11 cellular contexts compared by ENCODE assay signal in genomic region chr2:73982140-73982617, GRCh38. TPM values are rescaled to one million over a fixed set of nuclear protein-coding genes. Genes with fewer than 3 reads are reported as not detected.
DNase-seq lines count a peak whose midpoint lies in the region; ATAC-seq, FAIRE-seq and TF ChIP-seq lines count a peak whose summit lies in the region.
"Had no signal": no experiment of that assay in that cellular context is flagged by ENCODE, and none has a peak within 500 bp of the region (broad histone marks: within the 10 kb centered on the region; RNA-seq: fewer than 3 reads in every experiment).

No MANE protein-coding gene starts in this region.

- H3K27ac ChIP-seq in keratinocyte (ENCODE audit: control insufficient read depth, insufficient read depth, low read length) = peak overlapping the region; percentile 95
- peak overlapping the region; percentile 35 for H3K27ac ChIP-seq in vagina
- H3K27ac ChIP-seq: SJSA1 had no signal

- H3K36me3 ChIP-seq in adipocyte (ENCODE audit: control insufficient read depth, insufficient read depth, low read length, severe bottlenecking) (no peaks in the 10 kb centered on the region), keratinocyte (ENCODE audit: control insufficient read depth in 2 of 2, extremely low read depth in 1 of 2, insufficient read depth in 2 of 2, low read length in 2 of 2) (peaks cover 0 to 6% of the 10 kb centered on the region in 2 experiments), vagina (no peaks in the 10 kb centered on the region)

- TF ChIP-seq CTCF in keratinocyte (optimal IDR thresholded peaks at IDR 0.05 in 1 of 3, IDR thresholded peaks at IDR 0.05 in 1 of 3, conservative IDR thresholded peaks at IDR 0.05 in 1 of 3; ENCODE audit: extremely low read depth in 1 of 3, insufficient read depth in 2 of 3, low read length in 3 of 3) = no peak
- TF ChIP-seq CTCF in vagina (IDR thresholded peaks at IDR 0.05) = no peak

- peaks cover 9% of the 10 kb centered on the region for H3K9me1 ChIP-seq in keratinocyte (ENCODE audit: control insufficient read depth, extremely low read depth, insufficient read depth, low read length)

- peaks cover 18% of the 10 kb centered on the region for H3K79me2 ChIP-seq in keratinocyte (ENCODE audit: control insufficient read depth, insufficient read depth, low read length)

- peak; percentile 84 for FAIRE-seq in keratinocyte (lab: Jason Lieb, UNC)
- FAIRE-seq: endothelial cell of umbilical vein had no signal

- H3K4me2 ChIP-seq in keratinocyte (ENCODE audit: control insufficient read depth, extremely low read depth, insufficient read depth, low read depth, low read length) = peak overlapping the region; percentile 77

- H3K9ac ChIP-seq in adipocyte (ENCODE audit: low read length) (no peak overlapping the region), keratinocyte (ENCODE audit: control insufficient read depth, extremely low read depth, insufficient read depth, low read length) (peak overlapping the region; percentile 94)

- dilution Hi-C loops in keratinocyte (cut with MboI; ENCODE audit: extremely low pct_ligation_motif_present, low sequenced_read_pairs) = no loop called here

- ATAC-seq in Right ventricle myocardium inferior (peak; percentile 45), GM21737 (IDR thresholded peaks at IDR 0.05; ENCODE audit: unreplicated experiment) (no peak)

- H3K27me3 ChIP-seq in adipocyte (replicated peaks; ENCODE audit: control insufficient read depth, insufficient read depth, low read length) (peaks cover under 1% of the 10 kb centered on the region), keratinocyte (ENCODE audit: control insufficient read depth, extremely low read depth, insufficient read depth, low read length) (no peaks in the 10 kb centered on the region), vagina (no peaks in the 10 kb centered on the region)
- H3K27me3 ChIP-seq: SJSA1 had no signal

- H3K9me3 ChIP-seq in adipocyte (ENCODE audit: control insufficient read depth, low read length) = no peaks in the 10 kb centered on the region
- no peaks in the 10 kb centered on the region for H3K9me3 ChIP-seq in keratinocyte (ENCODE audit: control insufficient read depth, low read depth, low read length)
- no peaks in the 10 kb centered on the region for H3K9me3 ChIP-seq in vagina
- H3K9me3 ChIP-seq: SJSA1 had no signal

- intact Hi-C loops in Right ventricle myocardium inferior (cut with DNase I) = loop anchor here (5.0 to 10.0 kb wide), 2 partner anchors 55 to 157 kb away; partner anchors contain the start of genes DGUOK and STAMBP
- intact Hi-C loops in cardiac septum (cut with DNase I) = no loop called here
- intact Hi-C loops in vagina (cut with DNase I) = no loop called here

- H3K4me1 ChIP-seq in adipocyte (ENCODE audit: control insufficient read depth, insufficient read depth, low read length) = peaks cover 37% of the 10 kb centered on the region
- peaks cover 58% of the 10 kb centered on the region for H3K4me1 ChIP-seq in keratinocyte (ENCODE audit: control insufficient read depth, extremely low read depth, insufficient read depth, low read length)
- peaks cover 60% of the 10 kb centered on the region for H3K4me1 ChIP-seq in vagina

- DNase-seq in Right ventricle myocardium inferior (ENCODE audit: missing footprints) = no peak
- DNase-seq in cardiac septum (ENCODE audit: low spot score) = no peak
- no peak for DNase-seq in adipocyte (ENCODE audit: low read depth)
- DNase-seq in keratinocyte (ENCODE audit: low read depth, low spot score) = peak; percentile 80
- DNase-seq in vagina (ENCODE audit: extremely low spot score in 2 of 2) = no peak
- DNase-seq in activated naive CD4-positive, alpha-beta T cell treated with Interleukin-2 at 50 U/mL for 16 hours = no peak
- no peak for DNase-seq in T-helper 2 cell
- DNase-seq: DND-41 had no signal

- peak overlapping the region; percentile 75 for H3K4me3 ChIP-seq in adipocyte (ENCODE audit: low read length)
- H3K4me3 ChIP-seq in keratinocyte (ENCODE audit: control insufficient read depth in 2 of 3, extremely low read depth in 1 of 3, insufficient read depth in 2 of 3, low read depth in 1 of 3, low read length in 3 of 3) = peak overlapping the region; percentile 45 to 62 (median 48)
- no peak overlapping the region for H3K4me3 ChIP-seq in vagina

- no peak overlapping the region for H2AFZ ChIP-seq in keratinocyte (ENCODE audit: control insufficient read depth, low read length)

- H4K20me1 ChIP-seq in keratinocyte (ENCODE audit: control insufficient read depth, extremely low read depth, insufficient read depth, low read length) = no peaks in the 10 kb centered on the region

- TF ChIP-seq POLR2A in vagina (IDR thresholded peaks at IDR 0.05) = no peak

RNA-seq across cellular contexts. Expression of gene TET3, which starts 2.5 kb away (rescaled TPM):
- 2.6 TPM for total RNA-seq in Right ventricle myocardium inferior
- total RNA-seq in cardiac septum = 3.7 TPM
- polyA plus RNA-seq in keratinocyte = 1.8 to 3.2 TPM (median 2.9 TPM) in 3 replicates
- polyA plus RNA-seq in keratinocyte (2011; ENCODE audit: low read depth) = 2.4 TPM
- 1.1 and 1.5 TPM in 2 replicates for polyA plus RNA-seq in keratinocyte (2011; cell fraction: cytosol; rRNA removed)
- polyA plus RNA-seq in keratinocyte (2011; cell fraction: nucleus; rRNA removed) = 8.3 and 9.1 TPM in 2 replicates
- 4.1 and 5.9 TPM in 2 replicates for polyA plus RNA-seq in keratinocyte (2012; ENCODE audit: low replicate concordance)
- 3.2 to 15.1 TPM (median 5.7 TPM) in 3 replicates for polyA minus RNA-seq in keratinocyte
- 2.5 TPM for polyA minus RNA-seq in keratinocyte (2011; cell fraction: cytosol; rRNA and poly(A)+ RNA removed)
- polyA minus RNA-seq in keratinocyte (2011; cell fraction: nucleus; rRNA and poly(A)+ RNA removed) = 8.2 and 13.5 TPM in 2 replicates
- 12.3 TPM for total RNA-seq in vagina

RNA-seq across cellular contexts. Expression of gene DGUOK, which starts 55.5 kb away (rescaled TPM):
- total RNA-seq in Right ventricle myocardium inferior = 17.9 TPM
- total RNA-seq in cardiac septum = 23.7 TPM
- polyA plus RNA-seq in keratinocyte = 76.4 to 106 TPM (median 102 TPM) in 3 replicates
- polyA plus RNA-seq in keratinocyte (2011; ENCODE audit: low read depth) = 12.3 TPM
- polyA plus RNA-seq in keratinocyte (2011; cell fraction: cytosol; rRNA removed) = 98.1 and 132 TPM in 2 replicates
- 50.9 and 59.2 TPM in 2 replicates for polyA plus RNA-seq in keratinocyte (2011; cell fraction: nucleus; rRNA removed)
- polyA plus RNA-seq in keratinocyte (2012; ENCODE audit: low replicate concordance) = 75.0 and 100 TPM in 2 replicates
- 37.6 to 46.3 TPM (median 38.1 TPM) in 3 replicates for polyA minus RNA-seq in keratinocyte
- 36.4 TPM for polyA minus RNA-seq in keratinocyte (2011; cell fraction: cytosol; rRNA and poly(A)+ RNA removed)
- 18.3 and 21.2 TPM in 2 replicates for polyA minus RNA-seq in keratinocyte (2011; cell fraction: nucleus; rRNA and poly(A)+ RNA removed)
- total RNA-seq in vagina = 52.3 TPM

Comparison
In these comparisons a context has a peak if more than half of its experiments do, and no peak if none do; other contexts are left out.
1. H3K4me3 ChIP-seq: peak in adipocyte (single experiment) and keratinocyte (3 of 3); none in vagina (0 of 2).